8 cellular contexts compared by ENCODE assay signal in genomic region chr19:6417713-6418561, GRCh38. TPM values are rescaled to one million over a fixed set of nuclear protein-coding genes. Genes with fewer than 3 reads are reported as not detected.
DNase-seq lines count a peak whose midpoint lies in the region; ATAC-seq and TF ChIP-seq lines count a peak whose summit lies in the region.

No MANE protein-coding gene starts in this region.

- no peak for TF ChIP-seq POLR2A in suprapubic skin (IDR thresholded peaks at IDR 0.05)

- TF ChIP-seq CTCF in MM.1S (IDR thresholded peaks at IDR 0.05; ENCODE audit: low read length) (peak; percentile 12; the same call in 1 of the 2 replicates), suprapubic skin (IDR thresholded peaks at IDR 0.05) (no peak)
- no peak for TF ChIP-seq CTCF in CD8-positive, alpha-beta T cell (IDR thresholded peaks at IDR 0.05)

- WGBS in ectodermal cell, 2 experiments = 91 to 93% methylated on average over 33 of the region's 33 CpGs
- WGBS in suprapubic skin = 90% methylated on average over 14 of the region's 33 CpGs

- H3K4me1 ChIP-seq in MM.1S (ENCODE audit: low read length) = peaks cover under 1% of the 10 kb centered on the region; the same call in 1 of the 2 replicates
- H3K4me1 ChIP-seq in ectodermal cell (ENCODE audit: control insufficient read depth, insufficient read depth, low read length) = no peaks in the 10 kb centered on the region
- H3K4me1 ChIP-seq in suprapubic skin = peaks cover 25% of the 10 kb centered on the region
- peaks cover 13% of the 10 kb centered on the region for H3K4me1 ChIP-seq in CD8-positive, alpha-beta T cell (ENCODE audit: insufficient read depth, low read length)

- no peak overlapping the region for H3K27ac Mint-ChIP-seq in CD8-positive, alpha-beta T cell

- peaks cover 37% of the 10 kb centered on the region for H4K20me1 ChIP-seq in MM.1S (ENCODE audit: insufficient read depth, low read length)

- peaks cover 13% of the 10 kb centered on the region; the same call in 1 of the 2 replicates for H3F3A ChIP-seq in MM.1S (ENCODE audit: insufficient read depth, low read length)

- CTCF ChIA-PET in CD8-positive, alpha-beta T cell (lab: Charles Lee) = no interaction called here

- H3K4me3 ChIP-seq in MM.1S (ENCODE audit: low read length) (no peak overlapping the region), ectodermal cell (ENCODE audit: insufficient read depth, low read depth, low read length) (no peak overlapping the region), suprapubic skin (no peak overlapping the region)
- no peak overlapping the region for H3K4me3 ChIP-seq in CD8-positive, alpha-beta T cell (ENCODE audit: low read depth, low read length)

- peaks cover 58% of the 10 kb centered on the region for H3K79me2 ChIP-seq in MM.1S (ENCODE audit: low read length)

- H3K4me2 ChIP-seq in MM.1S (ENCODE audit: low read depth, low read length) = no peak overlapping the region

- H3K27me3 ChIP-seq in MM.1S (replicated peaks; ENCODE audit: insufficient read depth, low read length) (no peaks in the 10 kb centered on the region), ectodermal cell (ENCODE audit: control insufficient read depth, insufficient read depth, low read length, poor library complexity, severe bottlenecking) (no peaks in the 10 kb centered on the region), suprapubic skin (no peaks in the 10 kb centered on the region)
- H3K27me3 ChIP-seq in CD8-positive, alpha-beta T cell (ENCODE audit: insufficient read depth, low read length) = no peaks in the 10 kb centered on the region

- H3K9me2 ChIP-seq in MM.1S (replicated peaks; ENCODE audit: insufficient read depth, low read length) = no peaks in the 10 kb centered on the region

- no peak overlapping the region for H2AFZ ChIP-seq in MM.1S (ENCODE audit: low read length)

- no peaks in the 10 kb centered on the region for H3K9me3 ChIP-seq in MM.1S (replicated peaks; ENCODE audit: insufficient read depth, low read length)
- no peaks in the 10 kb centered on the region for H3K9me3 ChIP-seq in ectodermal cell (ENCODE audit: control insufficient read depth, low read length)
- H3K9me3 ChIP-seq in suprapubic skin = no peaks in the 10 kb centered on the region
- H3K9me3 ChIP-seq in CD8-positive, alpha-beta T cell (ENCODE audit: low read length) = no peaks in the 10 kb centered on the region

- POLR2A ChIA-PET in CD8-positive, alpha-beta T cell (lab: Charles Lee) = no interaction called here

- DNase-seq in AG08396 (ENCODE audit: low spot score) (peak; percentile 72), MM.1S (no peak), medulla oblongata (ENCODE audit: extremely low spot score) (peak; percentile 54), suprapubic skin (ENCODE audit: low spot score in 2 of 2) (no peak), SIG-M5 (lab: John Stamatoyannopoulos, UW) (no peak)
- DNase-seq in CD8-positive, alpha-beta T cell = no peak

- H3K36me3 ChIP-seq in MM.1S (replicated peaks; ENCODE audit: insufficient read depth, low read length) = peaks cover 55% of the 10 kb centered on the region
- H3K36me3 ChIP-seq in ectodermal cell (ENCODE audit: control insufficient read depth, insufficient read depth, low read length) = peaks cover 72% of the 10 kb centered on the region
- H3K36me3 ChIP-seq in suprapubic skin = peaks cover 82% of the 10 kb centered on the region
- peaks cover 52% of the 10 kb centered on the region for H3K36me3 ChIP-seq in CD8-positive, alpha-beta T cell (ENCODE audit: insufficient read depth, low read length)

- TF ChIP-seq EP300 in suprapubic skin (IDR thresholded peaks at IDR 0.05) = no peak

- H3K4me1 Mint-ChIP-seq in CD8-positive, alpha-beta T cell (ENCODE audit: low read depth) = peaks cover 18% of the 10 kb centered on the region

- H3K9me3 Mint-ChIP-seq in CD8-positive, alpha-beta T cell = no peaks in the 10 kb centered on the region

- H3K27me3 Mint-ChIP-seq in CD8-positive, alpha-beta T cell (ENCODE audit: low read depth) = no peaks in the 10 kb centered on the region

- H3K27ac ChIP-seq in MM.1S (ENCODE audit: low read length) (no peak overlapping the region), ectodermal cell (ENCODE audit: insufficient read depth, low read depth, low read length, poor library complexity, severe bottlenecking) (peak overlapping the region; percentile 1), suprapubic skin (no peak overlapping the region)
- H3K27ac ChIP-seq in CD8-positive, alpha-beta T cell (ENCODE audit: low read depth, low read length) = no peak overlapping the region

- ATAC-seq in CD8-positive, alpha-beta T cell = no peak
- ATAC-seq in GM21515 (IDR thresholded peaks at IDR 0.05; ENCODE audit: unreplicated experiment) = no peak

- no peak overlapping the region for H3K9ac ChIP-seq in MM.1S (ENCODE audit: low read length)

- H3K4me3 Mint-ChIP-seq in CD8-positive, alpha-beta T cell = no peak overlapping the region

- H3K36me3 Mint-ChIP-seq in CD8-positive, alpha-beta T cell = peaks cover 85% of the 10 kb centered on the region

- intact Hi-C loops in CD8-positive, alpha-beta T cell (cut with DNase I, micrococcal nuclease) = no loop called here

RNA-seq across cellular contexts. Expression of gene KHSRP, which starts 6.7 kb away (rescaled TPM):
- polyA plus RNA-seq in ectodermal cell (2013, experiment 1 of 4) = 627 TPM
- 626 TPM for polyA plus RNA-seq in ectodermal cell (2013, experiment 2 of 4)
- polyA plus RNA-seq in ectodermal cell (2013, experiment 3 of 4) = 441 TPM
- polyA plus RNA-seq in ectodermal cell (2013, experiment 4 of 4) = 477 TPM
- 100 to 1,000 TPM; 127 to 160 (median 139) TPM for total RNA-seq in suprapubic skin
- 100 to 1,000 TPM; 149 to 150 TPM for total RNA-seq in CD8-positive, alpha-beta T cell

RNA-seq across cellular contexts. Expression of gene SLC25A41, which starts 15.6 kb away (rescaled TPM):
- 1.7 TPM for polyA plus RNA-seq in ectodermal cell (2013, experiment 1 of 4)
- polyA plus RNA-seq in ectodermal cell (2013, experiment 2 of 4) = 0.85 TPM
- 0.80 TPM for polyA plus RNA-seq in ectodermal cell (2013, experiment 3 of 4)
- polyA plus RNA-seq in ectodermal cell (2013, experiment 4 of 4) = 0.28 TPM
- total RNA-seq in suprapubic skin = not detected
- not detected for total RNA-seq in CD8-positive, alpha-beta T cell

RNA-seq across cellular contexts. Expression of gene GTF2F1, which starts 25.0 kb away (rescaled TPM):
- polyA plus RNA-seq in ectodermal cell (2013, experiment 1 of 4) = 73.7 TPM
- polyA plus RNA-seq in ectodermal cell (2013, experiment 2 of 4) = 74.2 TPM
- 56.1 TPM for polyA plus RNA-seq in ectodermal cell (2013, experiment 3 of 4)
- 59.9 TPM for polyA plus RNA-seq in ectodermal cell (2013, experiment 4 of 4)
- 10 to 100 TPM; 31.4 to 46.7 (median 39.4) TPM for total RNA-seq in suprapubic skin
- 10 to 100 TPM; 65.2 to 67.9 TPM for total RNA-seq in CD8-positive, alpha-beta T cell

RNA-seq across cellular contexts. Expression of gene SLC25A23, which starts 41.7 kb away (rescaled TPM):
- 56.6 TPM for polyA plus RNA-seq in ectodermal cell (2013, experiment 1 of 4)
- 52.7 TPM for polyA plus RNA-seq in ectodermal cell (2013, experiment 2 of 4)
- 40.9 TPM for polyA plus RNA-seq in ectodermal cell (2013, experiment 3 of 4)
- 44.1 TPM for polyA plus RNA-seq in ectodermal cell (2013, experiment 4 of 4)
- 10 to 100 TPM; 39.5 to 76.3 (median 61.6) TPM for total RNA-seq in suprapubic skin
- 10 to 100 TPM; 10.5 to 10.9 TPM for total RNA-seq in CD8-positive, alpha-beta T cell

RNA-seq across cellular contexts. Expression of gene PSPN, which starts 42.2 kb away (rescaled TPM):
- 2.2 TPM for polyA plus RNA-seq in ectodermal cell (2013, experiment 1 of 4)
- polyA plus RNA-seq in ectodermal cell (2013, experiment 2 of 4) = 2.2 TPM
- 1.4 TPM for polyA plus RNA-seq in ectodermal cell (2013, experiment 3 of 4)
- 1.6 TPM for polyA plus RNA-seq in ectodermal cell (2013, experiment 4 of 4)
- 1 to 10 TPM in 3 of 4 donors, under 1 TPM in 1; 0.40 to 1.8 (median 1.4) TPM for total RNA-seq in suprapubic skin
- total RNA-seq in CD8-positive, alpha-beta T cell = under 1 TPM; 0.76 to 0.92 TPM

Comparison
In these comparisons a context has a peak if more than half of its experiments do, and no peak if none do; other contexts are left out.
1. DNase-seq: peak in AG08396 (single experiment) and medulla oblongata (single experiment); none in MM.1S (single experiment), suprapubic skin (0 of 2), CD8-positive, alpha-beta T cell (0 of 7) and SIG-M5 (single experiment).